In genomic region chr18:35076556-35076955, GRCh38 we compare ENCODE assay signal across 15 cellular contexts. TPM values are rescaled to one million over a fixed set of nuclear protein-coding genes. Genes with fewer than 3 reads are reported as not detected.
DNase-seq lines count a peak whose midpoint lies in the region; ATAC-seq and TF ChIP-seq lines count a peak whose summit lies in the region.
"Had no signal": no experiment of that assay in that cellular context is flagged by ENCODE, and none has a peak within 500 bp of the region (broad histone marks: within the 10 kb centered on the region; RNA-seq: fewer than 3 reads in every experiment).

No MANE protein-coding gene starts in this region.

- no peaks in the 10 kb centered on the region for H3K79me1 ChIP-seq in mesendoderm (ENCODE audit: low read length)

- H2BK120ac ChIP-seq in mesendoderm (ENCODE audit: low read depth, low read length) = no peak overlapping the region

- no peak overlapping the region for H3K9ac ChIP-seq in mesendoderm (ENCODE audit: low read length)

- no peaks in the 10 kb centered on the region for H3K36me3 ChIP-seq in mesendoderm (ENCODE audit: control insufficient read depth, insufficient read depth, low read length)

- no peaks in the 10 kb centered on the region for H3K27me3 ChIP-seq in mesendoderm (ENCODE audit: insufficient read depth, low read length, poor library complexity)

- ATAC-seq in HG03354 (IDR thresholded peaks at IDR 0.05; ENCODE audit: poor library complexity, severe bottlenecking, unreplicated experiment) (no peak), GM19455 (IDR thresholded peaks at IDR 0.05; ENCODE audit: unreplicated experiment) (no peak)
- ATAC-seq: left lobe of liver, Panc1 had no signal

- DNase-seq in AG08395 (ENCODE audit: low spot score) = peak; percentile 75
- DNase-seq in HS-27A (ENCODE audit: low read depth) = peak; percentile 83
- DNase-seq in choroid plexus epithelial cell (ENCODE audit: low read depth) = peak; percentile 93
- DNase-seq in mesendoderm = peak; percentile 31
- DNase-seq in mesenteric fat pad (ENCODE audit: low spot score) = no peak
- DNase-seq in NCI-H82 (lab: John Stamatoyannopoulos, UW) = no peak
- DNase-seq: activated CD8-positive, alpha-beta memory T cell treated with anti-CD3 and anti-CD28 coated beads, Interleukin-2, amount 50 U/mL, for 4 hours; amygdala; CD4-positive, alpha-beta memory T cell; erythroblast; GOT3 had no signal

- no peaks in the 10 kb centered on the region for H3K4me1 ChIP-seq in mesendoderm (ENCODE audit: control insufficient read depth, low read depth, low read length)

- H3K79me2 ChIP-seq in mesendoderm (ENCODE audit: control insufficient read depth, insufficient read depth, low read length) = no peaks in the 10 kb centered on the region

- H3K4me2 ChIP-seq in mesendoderm (ENCODE audit: low read length) = no peak overlapping the region

- no peak for TF ChIP-seq CTCF in choroid plexus epithelial cell (conservative IDR thresholded peaks at IDR 0.05; ENCODE audit: low read depth, low read length)

- H2BK15ac ChIP-seq in mesendoderm (replicated peaks; ENCODE audit: low read depth) = no peak overlapping the region

- no peak overlapping the region for H2AK5ac ChIP-seq in mesendoderm (ENCODE audit: low read length)

- H3K4ac ChIP-seq in mesendoderm (ENCODE audit: low read depth, low read length) = no peak overlapping the region

- H3K23ac ChIP-seq in mesendoderm (ENCODE audit: low read length) = no peak overlapping the region

- H3K18ac ChIP-seq in mesendoderm (ENCODE audit: low read length) = no peak overlapping the region

- H3K56ac ChIP-seq in mesendoderm (ENCODE audit: low read length) = no peak overlapping the region

- no peak overlapping the region for H4K5ac ChIP-seq in mesendoderm (ENCODE audit: low read length)

- H4K8ac ChIP-seq in mesendoderm (ENCODE audit: low read depth, low read length) = no peak overlapping the region

- H2BK5ac ChIP-seq in mesendoderm (ENCODE audit: low read length) = no peak overlapping the region

- H3K4me3 ChIP-seq in choroid plexus epithelial cell (ENCODE audit: low read depth, low read length) (no peak overlapping the region), mesendoderm (ENCODE audit: low read length) (no peak overlapping the region)

- no CpG with 5 or more reads among the region's 1 CpG for WGBS in mesendoderm (ENCODE audit: extremely low coverage, insufficient coverage, low lambda C conversion rate)

- H3K27ac ChIP-seq in mesendoderm (ENCODE audit: low read depth, low read length) = no peak overlapping the region

RNA-seq across cellular contexts. Expression of gene MAPRE2, which starts 35.3 kb away (rescaled TPM):
- polyA plus RNA-seq in mesendoderm (2013, experiment 1 of 2) = 26.0 TPM
- 25.5 TPM for polyA plus RNA-seq in mesendoderm (2013, experiment 2 of 2)
- total RNA-seq in mesenteric fat pad = 23.6 TPM

Comparison
In these comparisons a context has a peak if more than half of its experiments do, and no peak if none do; other contexts are left out.
1. DNase-seq: peak in AG08395 (single experiment), HS-27A (single experiment), choroid plexus epithelial cell (single experiment) and mesendoderm (single experiment); none in mesenteric fat pad (single experiment) and NCI-H82 (single experiment).